1 cellular context compared by ENCODE assay signal in the genomic region with DNA sequence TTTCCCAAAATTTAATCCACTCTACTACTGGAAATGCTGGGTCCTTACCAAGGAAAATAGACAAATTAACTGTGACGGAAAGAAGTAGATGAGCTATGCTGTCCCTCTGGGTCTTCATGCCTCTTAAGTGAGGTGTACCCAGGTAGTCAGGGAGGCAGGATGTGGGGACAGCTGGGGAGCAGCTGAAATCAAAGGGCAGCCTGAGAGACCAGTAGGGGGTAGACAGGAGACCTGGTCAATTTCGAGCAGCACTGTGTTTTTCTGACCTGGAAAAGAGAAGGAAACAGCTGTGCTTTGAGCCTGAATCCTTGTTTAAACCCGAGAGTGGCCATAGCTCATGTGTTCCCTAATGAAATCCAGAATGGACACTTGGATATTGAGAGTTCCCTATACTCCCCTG.
TF ChIP-seq lines count a peak whose summit lies in the region.

No MANE protein-coding gene starts in this region.

TF ChIP-seq in HCT116, 20 proteins besides CTCF, POLR2A, EP300 and RAD21:
- TF ChIP-seq FOSL1 (IDR thresholded peaks at IDR 0.05; ENCODE audit: low read depth) (no peak), ELF1 (IDR thresholded peaks at IDR 0.05; ENCODE audit: borderline replicate concordance, low read depth) (no peak), SP1 (IDR thresholded peaks at IDR 0.05; ENCODE audit: low read depth) (no peak), POLR2AphosphoS5 (IDR thresholded peaks at IDR 0.05; ENCODE audit: low read depth, low read length) (no peak), EZH2 (IDR thresholded peaks at IDR 0.05) (no peak), CBX3 (IDR thresholded peaks at IDR 0.05; ENCODE audit: low read depth) (no peak), EZH2phosphoT487 (IDR thresholded peaks at IDR 0.05; ENCODE audit: borderline replicate concordance) (no peak), SIN3A (IDR thresholded peaks at IDR 0.05; ENCODE audit: low read depth) (no peak), JUND (IDR thresholded peaks at IDR 0.05) (no peak), SRF (IDR thresholded peaks at IDR 0.05; ENCODE audit: low read depth) (no peak), MAX (IDR thresholded peaks at IDR 0.05) (no peak), ZFX (IDR thresholded peaks at IDR 0.05) (no peak), ZNF274 (IDR thresholded peaks at IDR 0.05; ENCODE audit: low read depth, low read length) (no peak), CEBPB (IDR thresholded peaks at IDR 0.05; ENCODE audit: low read depth) (no peak), TCF7L2 (IDR thresholded peaks at IDR 0.05; ENCODE audit: borderline replicate concordance, extremely low read depth, insufficient read depth, insufficient read length) (no peak), EGR1 (IDR thresholded peaks at IDR 0.05; ENCODE audit: low read depth) (no peak)
- TF ChIP-seq, protein P1, sequence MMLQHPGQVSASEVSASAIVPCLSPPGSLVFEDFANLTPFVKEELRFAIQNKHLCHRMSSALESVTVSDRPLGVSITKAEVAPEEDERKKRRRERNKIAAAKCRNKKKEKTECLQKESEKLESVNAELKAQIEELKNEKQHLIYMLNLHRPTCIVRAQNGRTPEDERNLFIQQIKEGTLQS (IDR thresholded peaks at IDR 0.05): no peak
